ENCODE assay signal across 7 cellular contexts in genomic region chr21:14243461-14243860, GRCh38.
"Had no signal": no experiment of that assay in that cellular context is flagged by ENCODE, and none has a peak within 500 bp of the region (broad histone marks: within the 10 kb centered on the region; RNA-seq: fewer than 3 reads in every experiment).

No MANE protein-coding gene starts in this region.

- ATAC-seq: GM23338, HepG2 had no signal

- H3K4me3 ChIP-seq: GM23338 had no signal

- H3K27ac ChIP-seq: HL-60, KMS-11 had no signal

- DNase-seq: H9, HCEC 1CT, KBM-7 had no signal

- H3K9ac ChIP-seq: KMS-11 had no signal
